ENCODE assay signal across 26 cellular contexts in genomic region chr16:47064775-47065174, GRCh38.
"Had no signal": no experiment of that assay in that cellular context is flagged by ENCODE, and none has a peak within 500 bp of the region (broad histone marks: within the 10 kb centered on the region; RNA-seq: fewer than 3 reads in every experiment).

No MANE protein-coding gene starts in this region.

- H3K27ac Mint-ChIP-seq: activated CD8-positive, alpha-beta T cell treated with anti-CD3 and anti-CD28 coated beads for 36 hours; activated naive CD4-positive, alpha-beta T cell treated with anti-CD3 and anti-CD28 coated beads for 36 hours; activated naive CD8-positive, alpha-beta T cell; activated T-helper 17 cell treated with anti-CD3 and anti-CD28 coated beads, Interleukin-2, amount 50 U/mL, for 72 hours; brain had no signal

- DNase-seq: activated CD4-positive, alpha-beta T cell treated with anti-CD3 and anti-CD28 coated beads for 4 hours; activated CD8-positive, alpha-beta T cell treated with anti-CD3 and anti-CD28 coated beads for 36 hours; activated gamma-delta T cell; activated naive CD4-positive, alpha-beta T cell treated with anti-CD3 and anti-CD28 coated beads for 36 hours; activated T-cell treated with anti-CD3 and anti-CD28 coated beads for 4 hours; activated T-cell treated with anti-CD3 and anti-CD28 coated beads, Interleukin-2, amount 50 U/mL, for 48 hours; amygdala; Karpas-422; MM.1S; NCI-H1105; NCI-H1436; NCI-H1694 treated with DMSO at 0.1 percent for 48 hours; NCI-H2029 treated with DMSO at 0.1 percent for 48 hours; NCI-H345; NCI-H510A; NCI-H526 treated with DMSO at 0.1 percent for 48 hours; NCI-H82; SK-N-SH; T-helper 1 cell; WERI-Rb-1 had no signal

- H3K36me3 ChIP-seq: WERI-Rb-1 had no signal

- H3K9me3 ChIP-seq: SK-N-SH had no signal

- H3K4me3 Mint-ChIP-seq: activated CD8-positive, alpha-beta T cell treated with anti-CD3 and anti-CD28 coated beads for 36 hours; activated naive CD4-positive, alpha-beta T cell treated with anti-CD3 and anti-CD28 coated beads for 36 hours; activated naive CD8-positive, alpha-beta T cell; activated T-helper 17 cell treated with anti-CD3 and anti-CD28 coated beads, Interleukin-2, amount 50 U/mL, for 72 hours; brain; central memory CD8-positive, alpha-beta T cell had no signal

- FAIRE-seq: astrocyte had no signal

- H3K9ac ChIP-seq: SK-N-SH had no signal

- H3K27ac ChIP-seq: WERI-Rb-1 had no signal

- H3K27me3 Mint-ChIP-seq: activated CD8-positive, alpha-beta T cell treated with anti-CD3 and anti-CD28 coated beads for 36 hours; activated naive CD8-positive, alpha-beta T cell; activated T-helper 17 cell treated with anti-CD3 and anti-CD28 coated beads, Interleukin-2, amount 50 U/mL, for 72 hours; brain; central memory CD8-positive, alpha-beta T cell had no signal

- H3K9me3 Mint-ChIP-seq: central memory CD8-positive, alpha-beta T cell had no signal

- ATAC-seq: activated CD4-positive, CD25-positive, alpha-beta regulatory T cell treated with anti-CD3 and anti-CD28 coated beads, Interleukin-2, amount 50 U/mL, for 24 hours; activated CD8-positive, alpha-beta T cell treated with anti-CD3 and anti-CD28 coated beads for 36 hours; activated T-helper 17 cell treated with anti-CD3 and anti-CD28 coated beads, Interleukin-2, amount 50 U/mL, for 72 hours had no signal

- H3K4me2 ChIP-seq: SK-N-SH had no signal

- H3K4me1 Mint-ChIP-seq: central memory CD8-positive, alpha-beta T cell had no signal

- H3K36me3 Mint-ChIP-seq: activated naive CD8-positive, alpha-beta T cell; brain had no signal
